8 cellular contexts compared by ENCODE assay signal in genomic region chr9:31443630-31444457, GRCh38.
DNase-seq lines count a peak whose midpoint lies in the region; ATAC-seq, FAIRE-seq and TF ChIP-seq lines count a peak whose summit lies in the region.
"Not testable (repeated sequence)": the region's sequence is repeated elsewhere in the genome, so short reads cannot be mapped to it uniquely, and the experiment has no call there.

No MANE protein-coding gene starts in this region.

- TF ChIP-seq EP300 in GM12878 (IDR thresholded peaks at IDR 0.05; ENCODE audit: borderline replicate concordance in 1 of 2, control insufficient read depth in 1 of 2, low read depth in 2 of 2, low read length in 2 of 2), result not testable (repeated sequence)

- not testable (repeated sequence) for FAIRE-seq in GM12878 (lab: Jason Lieb, UNC)

- SMC1A ChIA-PET in GM12878 (lab: Charles Lee; ENCODE audit: uncharacterized antibody, unreplicated experiment), result interaction anchor here (1.0 to 1.3 kb wide), 4 partner anchors 9 to 54 kb away, joined by 3 to 5 read pairs (median 3); no protein-coding TSS in a partner anchor

- CTCF ChIA-PET in GM12878 (lab: Yijun Ruan, JAX), result not testable (repeated sequence)

- H3K36me3 ChIP-seq in GM12878 (ENCODE audit: control insufficient read depth in 2 of 2, insufficient read depth in 2 of 2, low read length in 1 of 2), result not testable (repeated sequence)

- not testable (repeated sequence) for H3K4me3 ChIP-seq in GM12865 (ENCODE audit: low read depth, low read length); GM12878

- in situ Hi-C loops in GM12878 (cut with MboI), result not testable (repeated sequence)

- peak overlapping the region; percentile 99 for H3K27ac Mint-ChIP-seq in nephron progenitor cell

- not testable (repeated sequence) for H3K9me3 Mint-ChIP-seq in nephron progenitor cell

- H3K4me1 Mint-ChIP-seq in nephron progenitor cell, result peaks cover 29% of the 10 kb centered on the region

- not testable (repeated sequence) for H3K36me3 Mint-ChIP-seq in nephron progenitor cell (ENCODE audit: low read depth)

- not testable (repeated sequence) for H3K9me3 ChIP-seq in GM12878 (replicated peaks; ENCODE audit: control insufficient read depth, insufficient read depth, low read length)

- RAD21 ChIA-PET in GM12878 (lab: Charles Lee; ENCODE audit: unreplicated experiment), result interaction anchor here (2.1 kb wide), 1 partner anchor 98 kb away, joined by 8 read pairs; no protein-coding TSS in a partner anchor

- intact Hi-C loops in GM12878 (cut with micrococcal nuclease; ENCODE audit: unreplicated experiment), result not testable (repeated sequence)

- H3K79me2 ChIP-seq in GM12878 (ENCODE audit: control insufficient read depth, insufficient read depth, low read length), result not testable (repeated sequence)

- H3K4me2 ChIP-seq in GM12878 (ENCODE audit: control insufficient read depth, insufficient read depth), result not testable (repeated sequence)

- TF ChIP-seq CTCF in GM12865 (IDR thresholded peaks at IDR 0.05; ENCODE audit: insufficient read depth, low read depth, low read length, missing control alignments); GM12878 (IDR thresholded peaks at IDR 0.05 in 2 of 3, conservative IDR thresholded peaks at IDR 0.05 in 1 of 3; ENCODE audit: control insufficient read depth in 2 of 3, extremely low read depth in 1 of 3, insufficient read depth in 1 of 3, low read depth in 3 of 3, low read length in 3 of 3); nephron progenitor cell (IDR thresholded peaks at IDR 0.05): not testable (repeated sequence)

- H3K4me1 ChIP-seq in GM12878 (ENCODE audit: control insufficient read depth, insufficient read depth, low read length), result peaks cover 15% of the 10 kb centered on the region; the same call in 1 of the 2 replicates

- not testable (repeated sequence) for BruUV-seq in GM12878 (replicated peaks; lab: Mats Ljungman, UMichigan)

- peak overlapping the region; percentile 54 for H2AFZ ChIP-seq in GM12878 (ENCODE audit: control insufficient read depth, low read depth, low read length)

- TF ChIP-seq RAD21 in GM12878 (IDR thresholded peaks at IDR 0.05; ENCODE audit: insufficient read depth, low read depth, low read length), result not testable (repeated sequence)

- H4K20me1 ChIP-seq in GM12878 (ENCODE audit: control insufficient read depth, insufficient read depth), result not testable (repeated sequence)

- not testable (repeated sequence) for H3K27me3 ChIP-seq in GM12878 (replicated peaks in 1 of 2; ENCODE audit: control insufficient read depth in 2 of 2, insufficient read depth in 2 of 2, low read length in 1 of 2)

- peak; percentile 61 for ATAC-seq in GM19035 (IDR thresholded peaks at IDR 0.05; ENCODE audit: unreplicated experiment)
- ATAC-seq in GM21515 (IDR thresholded peaks at IDR 0.05; ENCODE audit: unreplicated experiment), result peak; percentile 59
- peak; percentile 58 for ATAC-seq in HG02763 (IDR thresholded peaks at IDR 0.05; ENCODE audit: unreplicated experiment)
- ATAC-seq in HG03103 (IDR thresholded peaks at IDR 0.05; ENCODE audit: low read depth, unreplicated experiment), result peak; percentile 51
- ATAC-seq in HG03571 (IDR thresholded peaks at IDR 0.05; ENCODE audit: unreplicated experiment), result peak; percentile 88
- peak; percentile 89 for ATAC-seq in GM12878

- WGBS in GM12878 (ENCODE audit: insufficient coverage, insufficient replicate concordance, low lambda C conversion rate, missing lambda C conversion rate), result 13% methylated on average over 7 of the region's 7 CpGs

- H3K9ac ChIP-seq in GM12878 (ENCODE audit: control insufficient read depth, insufficient read depth, low read length), result not testable (repeated sequence)

- POLR2A ChIA-PET in GM12878 (lab: Charles Lee), result not testable (repeated sequence)

- peak overlapping the region; percentile 44 for H3K4me3 Mint-ChIP-seq in nephron progenitor cell

- not testable (repeated sequence) for H3K27me3 Mint-ChIP-seq in nephron progenitor cell (ENCODE audit: low read depth, poor library complexity)

- peak overlapping the region; percentile 69 for H3K27ac ChIP-seq in GM12878 (ENCODE audit: control insufficient read depth, insufficient read depth)

- TF ChIP-seq POLR2A in GM12878 (IDR thresholded peaks at IDR 0.05; ENCODE audit: low read depth, low read length), result not testable (repeated sequence)

- DNase-seq in GM12865 (ENCODE audit: low read depth), result peak; percentile 16
- peak; percentile 24 for DNase-seq in GM12878 (ENCODE audit: low read depth, low spot score)
- peak; percentile 18 for DNase-seq in nephron progenitor cell

TF ChIP-seq in GM12878, 131 proteins besides CTCF, POLR2A, EP300 and RAD21:
- peak; percentile 38; the same call in 1 of the 2 replicates for TF ChIP-seq DPF2 (IDR thresholded peaks at IDR 0.05)
- TF ChIP-seq PKNOX1 (IDR thresholded peaks at IDR 0.05), result 0 out of 2 replicates have a peak, but pooled peaks have one; percentile 23
- TF ChIP-seq MTA2 (IDR thresholded peaks at IDR 0.05; ENCODE audit: low read depth), result peak; percentile 50; the same call in 1 of the 2 replicates
- TF ChIP-seq IKZF2 (IDR thresholded peaks at IDR 0.05), result peak in 1 of 2 experiments; percentile 17; a peak in 1 of 4 replicates
- peak; percentile 64; the same call in 1 of the 2 replicates for TF ChIP-seq NBN (IDR thresholded peaks at IDR 0.05)
- peak; percentile 47; the same call in 1 of the 2 replicates for TF ChIP-seq NFIC (IDR thresholded peaks at IDR 0.05; ENCODE audit: low read depth, low read length)
- TF ChIP-seq JUNB (IDR thresholded peaks at IDR 0.05), result peak; percentile 40
- 0 out of 2 replicates have a peak, but pooled peaks have one; percentile 24 for TF ChIP-seq ATF7 (IDR thresholded peaks at IDR 0.05; ENCODE audit: low read depth)
- peak in 1 of 2 experiments; percentile 7; a peak in 1 of 4 replicates for TF ChIP-seq BHLHE40 (IDR thresholded peaks at IDR 0.05; ENCODE audit: borderline replicate concordance in 1 of 2, low read depth in 2 of 2, low read length in 1 of 2)
- peak; percentile 46; the same call in 1 of the 2 replicates for TF ChIP-seq RELB (IDR thresholded peaks at IDR 0.05; ENCODE audit: low read depth)
